5 cellular contexts compared by ENCODE assay signal in genomic region chr9:120153258-120153657, GRCh38.
"Had no signal": no experiment of that assay in that cellular context is flagged by ENCODE, and none has a peak within 500 bp of the region (broad histone marks: within the 10 kb centered on the region; RNA-seq: fewer than 3 reads in every experiment).

No MANE protein-coding gene starts in this region.

- DNase-seq: H9, HCEC 1CT had no signal

- H3K4me3 Mint-ChIP-seq: GM23338, H9, IgD-negative memory B cell had no signal

- H3K9me3 Mint-ChIP-seq: GM23338, H9 had no signal

- H3K27ac Mint-ChIP-seq: GM23338, H9, IgD-negative memory B cell had no signal

- H3K4me1 Mint-ChIP-seq: IgD-negative memory B cell had no signal

- H3K4me3 ChIP-seq: GM23338 had no signal

- H3K36me3 Mint-ChIP-seq: IgD-negative memory B cell had no signal

- ATAC-seq: HepG2 had no signal

- H3K27me3 Mint-ChIP-seq: IgD-negative memory B cell had no signal
